ENCODE assay signal across 12 cellular contexts in genomic region chr17:73293480-73293911, GRCh38. TPM values are rescaled to one million over a fixed set of nuclear protein-coding genes. Genes with fewer than 3 reads are reported as not detected.
DNase-seq lines count a peak whose midpoint lies in the region; ATAC-seq and TF ChIP-seq lines count a peak whose summit lies in the region.
"Had no signal": no experiment of that assay in that cellular context is flagged by ENCODE, and none has a peak within 500 bp of the region (broad histone marks: within the 10 kb centered on the region; RNA-seq: fewer than 3 reads in every experiment).

No MANE protein-coding gene starts in this region.

- H3K27ac ChIP-seq in brain microvascular endothelial cell (no peak overlapping the region), hepatocyte (peak overlapping the region; percentile 26), skeletal muscle tissue (ENCODE audit: low read depth, low read length) (peak overlapping the region; percentile 91)

- peak; percentile 82 for DNase-seq in H4 (ENCODE audit: low spot score)
- peak; percentile 57 for DNase-seq in brain microvascular endothelial cell
- DNase-seq in hepatocyte (ENCODE audit: low spot score): peak; percentile 68
- no peak for DNase-seq in cerebellar nuclear complex (lab: John Stamatoyannopoulos, UW)
- DNase-seq in stimulated activated CD4-positive, alpha-beta T cell treated with anti-CD3 and anti-CD28 coated beads, Interleukin-4, amount 100 ng/mL, for 1 hour: no peak
- DNase-seq in NCI-H2081 (lab: John Stamatoyannopoulos, UW): no peak
- DNase-seq: naive B cell, NCI-H1092 had no signal

- no peak for ATAC-seq in GM21367 (IDR thresholded peaks at IDR 0.05; ENCODE audit: unreplicated experiment)
- ATAC-seq: stimulated activated effector memory CD8-positive, alpha-beta T cell treated with anti-CD3 and anti-CD28 coated beads, Interleukin-12 subunit alpha, Interleukin-12 subunit beta, amount 100 ng/mL, for 72 hours had no signal

- H3K4me1 ChIP-seq in hepatocyte (ENCODE audit: insufficient read depth) (peaks cover 63% of the 10 kb centered on the region), skeletal muscle tissue (ENCODE audit: control insufficient read depth in 3 of 3, insufficient read depth in 3 of 3, low read length in 3 of 3) (peaks cover 37 to 61% (median 59%) of the 10 kb centered on the region in 3 donors)

- no peak for TF ChIP-seq CTCF in brain microvascular endothelial cell (IDR thresholded peaks at IDR 0.05; ENCODE audit: low read depth, low read length, missing control alignments)
- TF ChIP-seq CTCF in hepatocyte (IDR thresholded peaks at IDR 0.05; ENCODE audit: poor library complexity): no peak

- H3K4me3 ChIP-seq in brain microvascular endothelial cell (ENCODE audit: low read depth, low read length) (no peak overlapping the region), hepatocyte (no peak overlapping the region), skeletal muscle tissue (ENCODE audit: low read length in 3 of 3) (peak overlapping the region in 1 of 3 donors; percentile 6)

- H3K9me3 ChIP-seq in hepatocyte (ENCODE audit: low read depth) (no peaks in the 10 kb centered on the region), skeletal muscle tissue (ENCODE audit: control insufficient read depth in 3 of 3, low read length in 3 of 3) (no peaks in the 10 kb centered on the region)

- in situ Hi-C loops in brain microvascular endothelial cell (cut with HindIII; ENCODE audit: low pct_ligation_motif_present, low sequenced_read_pairs): no loop called here

- peaks cover 99% of the 10 kb centered on the region for H3K79me2 ChIP-seq in hepatocyte

- H3K9me2 ChIP-seq in hepatocyte (replicated peaks; ENCODE audit: insufficient read depth): no peaks in the 10 kb centered on the region

- H2AFZ ChIP-seq in hepatocyte: no peak overlapping the region

- no peaks in the 10 kb centered on the region for H3K27me3 ChIP-seq in brain microvascular endothelial cell (replicated peaks)
- H3K27me3 ChIP-seq in hepatocyte: no peaks in the 10 kb centered on the region
- H3K27me3 ChIP-seq in skeletal muscle tissue (ENCODE audit: control insufficient read depth in 3 of 3, insufficient read depth in 3 of 3, low read length in 3 of 3): no peaks in the 10 kb centered on the region

- H3K36me3 ChIP-seq in brain microvascular endothelial cell (replicated peaks) (no peaks in the 10 kb centered on the region), hepatocyte (replicated peaks; ENCODE audit: insufficient read depth, low read depth) (no peaks in the 10 kb centered on the region), skeletal muscle tissue (ENCODE audit: control insufficient read depth in 3 of 3, insufficient read depth in 3 of 3, low read length in 3 of 3) (no peaks in the 10 kb centered on the region)

- 69% methylated on average over 9 of the region's 9 CpGs for WGBS in hepatocyte (ENCODE audit: low lambda C conversion rate, missing lambda C conversion rate)

- H3K4me2 ChIP-seq in hepatocyte: peak overlapping the region; percentile 15

- peaks cover 97% of the 10 kb centered on the region for H4K20me1 ChIP-seq in hepatocyte (ENCODE audit: insufficient read depth, poor library complexity, severe bottlenecking)

- H3K9ac ChIP-seq in skeletal muscle tissue (ENCODE audit: low read depth in 1 of 3, low read length in 3 of 3): peak overlapping the region in 2 of 3 donors; percentile 12 to 62

RNA-seq across cellular contexts. Expression of gene CDC42EP4, which starts 18.3 kb away (rescaled TPM):
- total RNA-seq in H4 (2014; rRNA removed; shearing (Covaris generic)): 29.8 and 30.9 TPM in 2 replicates
- total RNA-seq in hepatocyte (61.2 and 62.4 TPM in 2 replicates), skeletal muscle tissue (18.8 TPM)
- 74.5 and 82.7 TPM in 2 replicates for polyA plus RNA-seq in hepatocyte

RNA-seq across cellular contexts. Expression of gene CPSF4L, which starts 31.8 kb away (rescaled TPM):
- not detected in 2 replicates for total RNA-seq in H4 (2014; rRNA removed; shearing (Covaris generic))
- not detected in 2 replicates for total RNA-seq in hepatocyte
- polyA plus RNA-seq in hepatocyte: 0.34 TPM in 1 of 2 replicates, not detected in the other
- not detected for total RNA-seq in skeletal muscle tissue
- total RNA-seq: T-helper 1 cell treated with Interleukin-12 subunit alpha and Interleukin-12 subunit beta and Interleukin-4 antibody, amounts not matched to agents 30 ng/mL and 1 ng/mL, for 36 hours had no signal

Comparison
In these comparisons a context has a peak if more than half of its experiments do, and no peak if none do; other contexts are left out.
1. DNase-seq: peak in H4 (single experiment), brain microvascular endothelial cell (single experiment) and hepatocyte (single experiment); none in cerebellar nuclear complex (0 of 2), stimulated activated CD4-positive, alpha-beta T cell treated with anti-CD3 and anti-CD28 coated beads, Interleukin-4, amount 100 ng/mL, for 1 hour (single experiment) and NCI-H2081 (0 of 2).